ENCODE assay signal across 8 cellular contexts in the genomic region with DNA sequence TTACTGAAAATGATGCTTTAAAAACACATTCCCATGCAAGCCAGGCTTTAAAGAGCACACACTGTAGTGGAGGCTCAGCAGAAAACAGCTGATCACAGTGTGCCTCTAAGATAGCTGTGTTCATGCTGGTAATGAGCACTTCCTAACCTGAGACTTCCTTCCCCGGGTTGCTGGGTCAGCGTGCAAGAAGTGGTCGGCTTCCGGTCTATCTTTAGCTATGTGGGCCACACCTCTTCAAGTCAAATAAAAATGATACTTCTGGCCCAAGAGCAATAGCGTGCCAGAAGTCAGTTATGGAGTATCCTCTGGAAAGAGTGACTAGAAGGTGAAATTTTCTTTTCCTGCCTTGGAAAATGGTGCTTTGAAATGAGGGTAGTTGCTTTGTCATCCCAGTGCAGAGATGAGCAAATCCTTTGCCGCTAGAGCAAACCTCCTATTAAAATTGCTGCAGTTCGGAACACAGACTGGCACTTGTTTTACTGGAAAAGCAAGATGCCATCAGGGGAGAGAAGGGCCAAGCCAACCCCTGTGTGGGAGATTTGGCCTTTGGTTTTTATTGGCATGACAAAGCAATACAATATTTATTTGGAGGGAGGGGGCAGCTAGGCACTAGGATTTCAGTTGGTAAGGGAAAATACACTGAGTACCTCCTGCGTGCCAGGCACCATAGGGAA.
DNase-seq lines count a peak whose midpoint lies in the region; ATAC-seq and TF ChIP-seq lines count a peak whose summit lies in the region.

No MANE protein-coding gene starts in this region.

- CTCF ChIA-PET in Calu3 (lab: Charles Lee) = interaction anchor here (0.7 to 3.2 kb wide), 15 partner anchors 12 to 189 kb away, joined by 3 to 16 read pairs (median 5); a partner anchor contains a TSS
- CTCF ChIA-PET in OCI-LY7 (lab: Charles Lee; ENCODE audit: unreplicated experiment) = no interaction called here

- peaks cover 27% of the 10 kb centered on the region for H3K36me3 Mint-ChIP-seq in Calu3 (ENCODE audit: insufficient read depth, unreplicated experiment)

- H3K4me3 ChIP-seq in OCI-LY7 (ENCODE audit: low read depth, low read length, poor library complexity, severe bottlenecking) (peak overlapping the region; percentile 14), epithelial cell of esophagus (ENCODE audit: low read length) (no peak overlapping the region), parathyroid adenoma (ENCODE audit: low read depth, low read length) (no peak overlapping the region)

- no peaks in the 10 kb centered on the region for H3K9me2 ChIP-seq in OCI-LY7 (ENCODE audit: insufficient read depth, low read length)

- DNase-seq in Calu3 = peak; percentile 50
- DNase-seq in OCI-LY7 (ENCODE audit: low spot score) = peak; percentile 49
- DNase-seq in epithelial cell of esophagus (ENCODE audit: low read depth) = peak; percentile 64
- no peak for DNase-seq in NCI-H1417 treated with DMSO at 0.1 percent for 48 hours (lab: John Stamatoyannopoulos, UW)
- no peak for DNase-seq in NCI-H774 (lab: John Stamatoyannopoulos, UW)
- no peak for DNase-seq in Kasumi-1 (lab: John Stamatoyannopoulos, UW)

- peak overlapping the region; percentile 91 for H3K27ac Mint-ChIP-seq in Calu3 (ENCODE audit: unreplicated experiment)

- H3K36me3 ChIP-seq in OCI-LY7 (ENCODE audit: insufficient read depth, low read length) = peaks cover 46% of the 10 kb centered on the region
- H3K36me3 ChIP-seq in parathyroid adenoma (ENCODE audit: control insufficient read depth, insufficient read depth, low read length) = no peaks in the 10 kb centered on the region

- no peak for ATAC-seq in GM21576 (IDR thresholded peaks at IDR 0.05; ENCODE audit: unreplicated experiment)

- no peaks in the 10 kb centered on the region for H3K27me3 ChIP-seq in parathyroid adenoma (ENCODE audit: control insufficient read depth, insufficient read depth, low read length)

- no peak overlapping the region for H3K27ac ChIP-seq in OCI-LY7 (ENCODE audit: low read depth, low read length, poor library complexity, severe bottlenecking)
- no peak overlapping the region for H3K27ac ChIP-seq in parathyroid adenoma

- H3K9me3 ChIP-seq in OCI-LY7 (ENCODE audit: low read length) (no peaks in the 10 kb centered on the region), parathyroid adenoma (ENCODE audit: control insufficient read depth, low read length) (no peaks in the 10 kb centered on the region)

- H3K4me2 ChIP-seq in OCI-LY7 (ENCODE audit: low read length) = peak overlapping the region; percentile 53
- H3K4me2 ChIP-seq in parathyroid adenoma (ENCODE audit: low read length) = peak overlapping the region; percentile 46

- H3K9ac ChIP-seq in parathyroid adenoma = no peak overlapping the region

- no peaks in the 10 kb centered on the region for H3K27me3 Mint-ChIP-seq in Calu3 (ENCODE audit: unreplicated experiment)

- POLR2A ChIA-PET in OCI-LY7 (lab: Charles Lee) = interaction anchor here (0.6 to 1.4 kb wide), 5 partner anchors 17 to 66 kb away, joined by 3 read pairs; no protein-coding TSS in a partner anchor

- H4K20me1 ChIP-seq in OCI-LY7 (ENCODE audit: insufficient read depth, low read length) = peaks cover 35% of the 10 kb centered on the region

- peaks cover 45% of the 10 kb centered on the region for H3K4me1 Mint-ChIP-seq in Calu3 (ENCODE audit: low read depth, unreplicated experiment)

- no peak overlapping the region for H2AFZ ChIP-seq in OCI-LY7 (ENCODE audit: low read length)
- H2AFZ ChIP-seq in parathyroid adenoma = no peak overlapping the region

- intact Hi-C loops in Calu3 (cut with micrococcal nuclease; ENCODE audit: unreplicated experiment) (loop anchor here (5.0 kb wide), 2 partner anchors 52 to 63 kb away; a partner anchor contains a TSS), OCI-LY7 (cut with micrococcal nuclease; ENCODE audit: unreplicated experiment) (no loop called here)

- BruUV-seq in Calu3 (replicated peaks; lab: Mats Ljungman, UMichigan) (no TSS peak), OCI-LY7 (replicated peaks; lab: Mats Ljungman, UMichigan) (no TSS peak)

- peak overlapping the region; percentile 67 for H3K4me3 Mint-ChIP-seq in Calu3 (ENCODE audit: low read depth, unreplicated experiment)

- TF ChIP-seq CTCF in Calu3 (IDR thresholded peaks at IDR 0.05; ENCODE audit: unreplicated experiment) (no peak), OCI-LY7 (conservative IDR thresholded peaks at IDR 0.05; ENCODE audit: low read length) (no peak), epithelial cell of esophagus (IDR thresholded peaks at IDR 0.05; ENCODE audit: insufficient read depth, low read depth, low read length, missing control alignments) (no peak), parathyroid adenoma (IDR thresholded peaks at IDR 0.05) (no peak)

- H3K79me2 ChIP-seq in OCI-LY7 (ENCODE audit: insufficient read depth, low read depth, low read length) (peaks cover 67% of the 10 kb centered on the region), parathyroid adenoma (peaks cover 58% of the 10 kb centered on the region)

- no peaks in the 10 kb centered on the region for H3K9me3 Mint-ChIP-seq in Calu3 (ENCODE audit: low read depth, unreplicated experiment)

- H3K4me1 ChIP-seq in OCI-LY7 (ENCODE audit: insufficient read depth, low read length, poor library complexity, severe bottlenecking) = peaks cover 43% of the 10 kb centered on the region
- peaks cover 21% of the 10 kb centered on the region for H3K4me1 ChIP-seq in parathyroid adenoma

Comparison
In these comparisons a context has a peak if more than half of its experiments do, and no peak if none do; other contexts are left out.
1. DNase-seq: peak in Calu3 (single experiment), OCI-LY7 (single experiment) and epithelial cell of esophagus (single experiment); none in NCI-H1417 treated with DMSO at 0.1 percent for 48 hours (single experiment), NCI-H774 (single experiment) and Kasumi-1 (0 of 2).